Comparison of ENCODE assay signal across 21 cellular contexts in the genomic region with DNA sequence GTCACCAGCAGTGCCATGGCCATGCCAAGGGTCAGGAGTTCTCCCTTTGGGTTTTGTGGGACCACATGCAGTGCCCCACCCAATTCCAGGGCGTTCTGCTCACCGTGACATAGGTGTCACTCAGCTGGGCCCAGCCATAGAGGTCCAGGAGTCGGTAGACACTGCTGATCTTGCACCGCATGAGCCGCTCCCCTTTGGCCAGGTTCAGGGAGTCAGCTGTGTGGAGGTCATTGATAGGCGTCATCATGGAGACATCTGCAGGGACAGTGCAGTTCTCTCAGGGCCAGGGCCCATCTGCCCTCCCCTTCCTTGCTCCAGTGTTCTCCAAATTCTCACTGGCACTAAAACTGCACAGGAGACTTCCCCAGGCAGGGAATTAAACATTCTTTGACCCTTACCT.
"Had no signal": no experiment of that assay in that cellular context is flagged by ENCODE, and none has a peak within 500 bp of the region (broad histone marks: within the 10 kb centered on the region; RNA-seq: fewer than 3 reads in every experiment).

No MANE protein-coding gene starts in this region.

- H3K27ac Mint-ChIP-seq: mesothelial cell of epicardium; natural killer cell; stimulated activated memory B cell treated with anti-CD40 and anti-IgM and Interleukin-4, amounts not matched to agents 10 μg/mL and 1 μg/mL and 100 μg/mL, for 72 hours; stimulated activated naive CD8-positive, alpha-beta T cell treated with anti-CD3 and anti-CD28 coated beads, Interleukin-15, Interleukin-2, amounts not matched to agents 100 ng/mL and 50 ng/mL, for 24 hours had no signal

- DNase-seq: dermis blood vessel endothelial cell; effector CD4-positive, alpha-beta T cell; heart right ventricle; hypothalamus; mammary epithelial cell; natural killer cell; posterior cingulate gyrus; stimulated activated CD4-positive, alpha-beta T cell treated with anti-CD3 and anti-CD28 coated beads, Interleukin-15, amount 100 ng/mL, for 24 hours; stimulated activated CD4-positive, alpha-beta T cell treated with anti-CD3 and anti-CD28 coated beads, Interleukin-1b, Interleukin-23, amount 100 ng/mL, for 48 hours; stimulated activated CD4-positive, alpha-beta T cell treated with anti-CD3 and anti-CD28 coated beads, Interleukin-4, amount 100 ng/mL, for 24 hours had no signal

- H3K27me3 Mint-ChIP-seq: stimulated activated memory B cell treated with anti-CD40 and anti-IgM and Interleukin-4, amounts not matched to agents 10 μg/mL and 1 μg/mL and 100 μg/mL, for 72 hours; stimulated activated naive CD8-positive, alpha-beta T cell treated with anti-CD3 and anti-CD28 coated beads, Interleukin-15, Interleukin-2, amounts not matched to agents 100 ng/mL and 50 ng/mL, for 24 hours had no signal

- H3K4me3 Mint-ChIP-seq: mesothelial cell of epicardium; natural killer cell; neural crest cell; stimulated activated memory B cell treated with anti-CD40 and anti-IgM and Interleukin-4, amounts not matched to agents 10 μg/mL and 1 μg/mL and 100 μg/mL, for 72 hours; stimulated activated naive CD8-positive, alpha-beta T cell treated with anti-CD3 and anti-CD28 coated beads, Interleukin-15, Interleukin-2, amounts not matched to agents 100 ng/mL and 50 ng/mL, for 24 hours had no signal

- FAIRE-seq: colon, frontal cortex, islet of Langerhans had no signal

- ATAC-seq: esophagus mucosa; heart right ventricle; left lobe of liver; natural killer cell; stimulated activated memory B cell treated with anti-CD40 and anti-IgM and Interleukin-4, amounts not matched to agents 10 μg/mL and 1 μg/mL and 100 μg/mL, for 72 hours had no signal

- H3K36me3 ChIP-seq: right atrium auricular region, tibial artery had no signal

- H3K36me3 Mint-ChIP-seq: mesothelial cell of epicardium, natural killer cell had no signal

- H3K4me3 ChIP-seq: heart right ventricle, right atrium auricular region, tibial artery had no signal

- H3K9me3 Mint-ChIP-seq: mesothelial cell of epicardium; natural killer cell; neural crest cell; stimulated activated memory B cell treated with anti-CD40 and anti-IgM and Interleukin-4, amounts not matched to agents 10 μg/mL and 1 μg/mL and 100 μg/mL, for 72 hours; stimulated activated naive CD8-positive, alpha-beta T cell treated with anti-CD3 and anti-CD28 coated beads, Interleukin-15, Interleukin-2, amounts not matched to agents 100 ng/mL and 50 ng/mL, for 24 hours had no signal

- H3K9me3 ChIP-seq: heart right ventricle, right atrium auricular region, tibial artery had no signal

- H3K4me1 ChIP-seq: heart right ventricle, right atrium auricular region, tibial artery had no signal

- H3K4me1 Mint-ChIP-seq: natural killer cell; neural crest cell; stimulated activated memory B cell treated with anti-CD40 and anti-IgM and Interleukin-4, amounts not matched to agents 10 μg/mL and 1 μg/mL and 100 μg/mL, for 72 hours had no signal

- H3K27me3 ChIP-seq: right atrium auricular region had no signal

- H3K27ac ChIP-seq: heart right ventricle, right atrium auricular region, tibial artery had no signal
